Comparison of ENCODE assay signal across 18 cellular contexts in genomic region chr16:10168258-10168657, GRCh38. TPM values are rescaled to one million over a fixed set of nuclear protein-coding genes. Genes with fewer than 3 reads are reported as not detected.
DNase-seq lines count a peak whose midpoint lies in the region; ATAC-seq and TF ChIP-seq lines count a peak whose summit lies in the region.
"Had no signal": no experiment of that assay in that cellular context is flagged by ENCODE, and none has a peak within 500 bp of the region (broad histone marks: within the 10 kb centered on the region; RNA-seq: fewer than 3 reads in every experiment).

No MANE protein-coding gene starts in this region.

- CTCF ChIA-PET in Panc1 (lab: Charles Lee), result no interaction called here
- CTCF ChIA-PET in RWPE1 (lab: Yijun Ruan, JAX), result no interaction called here

- BruUV-seq in Panc1 (replicated peaks; lab: Mats Ljungman, UMichigan), result no TSS peak

- peak; percentile 75 for ATAC-seq in Panc1
- no peak for ATAC-seq in GM18511 (IDR thresholded peaks at IDR 0.05; ENCODE audit: unreplicated experiment)
- ATAC-seq: HepG2 had no signal

- intact Hi-C loops in Panc1 (cut with micrococcal nuclease; ENCODE audit: unreplicated experiment) (no loop called here), CD14-positive monocyte (cut with micrococcal nuclease) (no loop called here)

- H3K9me3 ChIP-seq in Panc1 (ENCODE audit: control insufficient read depth, insufficient read depth, low read depth, low read length) (no peaks in the 10 kb centered on the region; the same call in 1 of the 2 replicates), HAP-1 (no peaks in the 10 kb centered on the region)
- H3K9me3 ChIP-seq: adrenal gland, neutrophil had no signal

- H3K4me3 Mint-ChIP-seq in CD14-positive monocyte, result no peak overlapping the region
- H3K4me3 Mint-ChIP-seq: CD8-positive, alpha-beta memory T cell had no signal

- H3K27ac ChIP-seq in Panc1 (ENCODE audit: low read length) (peak overlapping the region; percentile 74), RWPE1 (no peak overlapping the region)
- H3K27ac ChIP-seq: adrenal gland, neutrophil had no signal

- H3K4me1 ChIP-seq in Panc1 (ENCODE audit: control insufficient read depth, insufficient read depth, low read length) (peaks cover 22% of the 10 kb centered on the region), HAP-1 (no peaks in the 10 kb centered on the region)
- H3K4me1 ChIP-seq: adrenal gland had no signal

- POLR2A ChIA-PET in Panc1 (lab: Charles Lee) (interaction anchor here (0.5 kb wide), 1 partner anchor 565 kb away, joined by 5 read pairs; no protein-coding TSS in a partner anchor), RWPE1 (lab: Yijun Ruan, JAX; ENCODE audit: low non-redundant PET) (no interaction called here)

- TF ChIP-seq CTCF in Panc1 (IDR thresholded peaks at IDR 0.05) (no peak), fibroblast of mammary gland (conservative IDR thresholded peaks at IDR 0.05; ENCODE audit: control insufficient read depth, insufficient read depth, low read depth, low read length) (no peak), CD14-positive monocyte (IDR thresholded peaks at IDR 0.05) (no peak), RWPE1 (conservative IDR thresholded peaks at IDR 0.05; ENCODE audit: low read depth) (no peak)

- H3K27me3 ChIP-seq in Panc1 (ENCODE audit: control insufficient read depth, insufficient read depth, low read length) (no peaks in the 10 kb centered on the region), HAP-1 (ENCODE audit: low read depth) (no peaks in the 10 kb centered on the region)
- H3K27me3 ChIP-seq: adrenal gland, neutrophil had no signal

- no peaks in the 10 kb centered on the region for H3K4me1 Mint-ChIP-seq in CD14-positive monocyte
- H3K4me1 Mint-ChIP-seq: CD8-positive, alpha-beta memory T cell had no signal

- no peaks in the 10 kb centered on the region for H3K36me3 Mint-ChIP-seq in CD14-positive monocyte
- H3K36me3 Mint-ChIP-seq: CD8-positive, alpha-beta memory T cell had no signal

- H3K36me3 ChIP-seq in Panc1 (ENCODE audit: control insufficient read depth, insufficient read depth, low read length) (no peaks in the 10 kb centered on the region), HAP-1 (replicated peaks) (no peaks in the 10 kb centered on the region)
- H3K36me3 ChIP-seq: adrenal gland, neutrophil had no signal

- peaks cover 4 to 10% (median 6%) of the 10 kb centered on the region in 3 donors for H3K27me3 Mint-ChIP-seq in CD14-positive monocyte (ENCODE audit: low read depth in 3 of 3)

- DNase-seq in Daoy (ENCODE audit: low read depth) (peak; percentile 72), Panc1 (ENCODE audit: low read depth, low spot score) (peak; percentile 55), fibroblast of mammary gland (ENCODE audit: low read depth) (peak; percentile 69), renal cortical epithelial cell (ENCODE audit: low read depth) (peak; percentile 0), HAP-1 (ENCODE audit: low spot score in 2 of 2) (no peak), CD14-positive monocyte (ENCODE audit: low spot score) (no peak), RWPE1 (ENCODE audit: low spot score) (no peak)
- DNase-seq: activated CD4-positive, alpha-beta T cell treated with anti-CD3 and anti-CD28 coated beads for 48 hours; CD8-positive, alpha-beta memory T cell; cerebellar nuclear complex; NCI-H1694; retina; stimulated activated CD4-positive, alpha-beta T cell treated with anti-CD3 and anti-CD28 coated beads, Interleukin-12 subunit alpha, Interleukin-12 subunit beta, amount 100 ng/mL, for 4 hours had no signal

- in situ Hi-C loops in Panc1 (cut with HindIII; ENCODE audit: low pct_unique_long_range_greater_than_20kb, low sequenced_read_pairs) (no loop called here), HAP-1 (cut with MboI; ENCODE audit: low sequenced_read_pairs) (no loop called here)

- H3K27ac Mint-ChIP-seq in CD14-positive monocyte, result no peak overlapping the region
- H3K27ac Mint-ChIP-seq: CD8-positive, alpha-beta memory T cell had no signal

- H3K4me3 ChIP-seq in Panc1 (ENCODE audit: low read depth in 2 of 2, low read length in 2 of 2) (peak overlapping the region in 1 of 2 experiments; percentile 19; a peak in 1 of 4 replicates), fibroblast of mammary gland (ENCODE audit: control insufficient read depth, low read depth, low read length) (no peak overlapping the region), HAP-1 (no peak overlapping the region)
- H3K4me3 ChIP-seq: adrenal gland had no signal

- H3K9me3 Mint-ChIP-seq in CD14-positive monocyte, result peaks cover 0 to 2% (median 0%) of the 10 kb centered on the region in 7 donors

RNA-seq across cellular contexts. Expression of gene GRIN2A, which starts 14.0 kb away (rescaled TPM):
- total RNA-seq in Daoy (2014; rRNA removed; shearing (Covaris generic)), result 2.7 and 4.8 TPM in 2 replicates
- total RNA-seq in Panc1 (2021; ENCODE audit: unreplicated experiment) (12.3 TPM), renal cortical epithelial cell (0.15 and 0.87 TPM in 2 replicates)
- polyA plus RNA-seq in Panc1 (2012; ENCODE audit: insufficient read length), result 6.9 TPM
- not detected for polyA plus RNA-seq in CD14-positive monocyte
- total RNA-seq: CD8-positive, alpha-beta memory T cell; HepG2 had no signal
- polyA plus RNA-seq: AG04450; CD8-positive, alpha-beta memory T cell; HepG2 had no signal

Comparison
In these comparisons a context has a peak if more than half of its experiments do, and no peak if none do; other contexts are left out.
1. DNase-seq: peak in Daoy (single experiment), Panc1 (single experiment), fibroblast of mammary gland (single experiment) and renal cortical epithelial cell (single experiment); none in HAP-1 (0 of 2), CD14-positive monocyte (single experiment) and RWPE1 (single experiment).